In genomic region chr5:149544199-149544472, GRCh38 we compare ENCODE assay signal across 15 cellular contexts. TPM values are rescaled to one million over a fixed set of nuclear protein-coding genes. Genes with fewer than 3 reads are reported as not detected.
A peak's percentile ranks its signal among the peaks of the same experiment; 100 is the strongest.
DNase-seq lines count a peak whose midpoint lies in the region; ATAC-seq and TF ChIP-seq lines count a peak whose summit lies in the region.
"Had no signal": no experiment of that assay in that cellular context is flagged by ENCODE, and none has a peak within 500 bp of the region (broad histone marks: within the 10 kb centered on the region; RNA-seq: fewer than 3 reads in every experiment).

No MANE protein-coding gene starts in this region.

- H3K9me3 ChIP-seq in left ventricle myocardium inferior (replicated peaks) = no peaks in the 10 kb centered on the region
- H3K9me3 ChIP-seq in neuronal stem cell (replicated peaks in 1 of 2; ENCODE audit: control insufficient read depth in 2 of 2, insufficient read depth in 1 of 2, low read depth in 1 of 2, low read length in 2 of 2) = peaks cover 0 to 4% of the 10 kb centered on the region in 2 donors

- H3K14ac ChIP-seq in neuronal stem cell (ENCODE audit: low read length) = no peak overlapping the region

- peaks cover 47% of the 10 kb centered on the region for H3K36me3 ChIP-seq in left ventricle myocardium inferior
- H3K36me3 ChIP-seq in neuronal stem cell (replicated peaks in 1 of 2; ENCODE audit: control insufficient read depth in 2 of 2, insufficient read depth in 2 of 2, low read length in 2 of 2) = peaks cover 9 to 96% of the 10 kb centered on the region in 2 donors

- H3K27ac ChIP-seq in left ventricle myocardium inferior (replicated peaks) (peak overlapping the region; percentile 98), dorsolateral prefrontal cortex (peak overlapping the region in 31 of 59 donors; percentile 1 to 66 (median 29)), neuronal stem cell (replicated peaks; ENCODE audit: low read length) (peak overlapping the region; percentile 35)
- H3K27ac ChIP-seq: foreskin keratinocyte had no signal

- no peaks in the 10 kb centered on the region for H3K9me3 Mint-ChIP-seq in effector memory CD8-positive, alpha-beta T cell
- H3K9me3 Mint-ChIP-seq in activated CD8-positive, alpha-beta T cell treated with anti-CD3 and anti-CD28 coated beads for 36 hours = no peaks in the 10 kb centered on the region

- H3K9ac ChIP-seq in neuronal stem cell (ENCODE audit: low read depth, low read length, poor library complexity) = no peak overlapping the region

- CTCF ChIA-PET in activated CD8-positive, alpha-beta T cell treated with anti-CD3 and anti-CD28 coated beads for 36 hours (lab: Charles Lee) = interaction anchor here (1.1 to 2.4 kb wide), 6 partner anchors 10 to 102 kb away, joined by 3 to 9 read pairs (median 4); no protein-coding TSS in a partner anchor

- intact Hi-C loops in left ventricle myocardium inferior (cut with micrococcal nuclease) (no loop called here), left ventricle myocardium superior (cut with micrococcal nuclease) (no loop called here), dorsolateral prefrontal cortex (cut with DNase I) (no loop called here)
- intact Hi-C loops in activated CD8-positive, alpha-beta T cell treated with anti-CD3 and anti-CD28 coated beads for 36 hours (cut with micrococcal nuclease) = no loop called here

- H3K4me2 ChIP-seq in neuronal stem cell (ENCODE audit: insufficient read depth, low read length, poor library complexity, severe bottlenecking) = no peak overlapping the region

- no peak overlapping the region for H3K23ac ChIP-seq in neuronal stem cell (ENCODE audit: low read depth, low read length, poor library complexity)

- peak overlapping the region; percentile 26 for H3K4me3 ChIP-seq in left ventricle myocardium inferior
- peak overlapping the region in 18 of 59 donors; percentile 1 to 44 (median 16) for H3K4me3 ChIP-seq in dorsolateral prefrontal cortex
- H3K4me3 ChIP-seq in neuronal stem cell (ENCODE audit: low read length in 2 of 2) = no peak overlapping the region
- H3K4me3 ChIP-seq: SK-N-MC had no signal

- H4K8ac ChIP-seq in neuronal stem cell (ENCODE audit: low read depth, low read length) = no peak overlapping the region

- H2BK120ac ChIP-seq in neuronal stem cell (ENCODE audit: low read depth, low read length) = no peak overlapping the region

- peaks cover 72% of the 10 kb centered on the region for H3K36me3 Mint-ChIP-seq in effector memory CD8-positive, alpha-beta T cell (ENCODE audit: insufficient read depth)
- peaks cover 71% of the 10 kb centered on the region for H3K36me3 Mint-ChIP-seq in activated CD8-positive, alpha-beta T cell treated with anti-CD3 and anti-CD28 coated beads for 36 hours (ENCODE audit: low read depth)

- no peak overlapping the region for H2BK15ac ChIP-seq in neuronal stem cell (ENCODE audit: low read length)

- H3K4me3 Mint-ChIP-seq in effector memory CD8-positive, alpha-beta T cell = peak overlapping the region in 1 of 2 donors; percentile 60
- H3K4me3 Mint-ChIP-seq in activated CD8-positive, alpha-beta T cell treated with anti-CD3 and anti-CD28 coated beads for 36 hours = no peak overlapping the region

- H2AFZ ChIP-seq in neuronal stem cell (ENCODE audit: low read length) = no peak overlapping the region

- H2AK5ac ChIP-seq in neuronal stem cell (ENCODE audit: low read depth, low read length) = no peak overlapping the region

- no peaks in the 10 kb centered on the region for H3K27me3 ChIP-seq in left ventricle myocardium inferior (ENCODE audit: low read depth)
- no peaks in the 10 kb centered on the region for H3K27me3 ChIP-seq in dorsolateral prefrontal cortex
- no peaks in the 10 kb centered on the region for H3K27me3 ChIP-seq in neuronal stem cell (ENCODE audit: control insufficient read depth in 3 of 3, insufficient read depth in 3 of 3, low read depth in 1 of 3, low read length in 3 of 3)
- H3K27me3 ChIP-seq: foreskin keratinocyte had no signal

- peak overlapping the region in 1 of 2 donors; percentile 68 for H3K27ac Mint-ChIP-seq in effector memory CD8-positive, alpha-beta T cell
- H3K27ac Mint-ChIP-seq in activated CD8-positive, alpha-beta T cell treated with anti-CD3 and anti-CD28 coated beads for 36 hours = no peak overlapping the region

- peaks cover 39 to 62% of the 10 kb centered on the region in 2 donors for H3K4me1 Mint-ChIP-seq in effector memory CD8-positive, alpha-beta T cell (ENCODE audit: low read depth in 2 of 2)
- H3K4me1 Mint-ChIP-seq in activated CD8-positive, alpha-beta T cell treated with anti-CD3 and anti-CD28 coated beads for 36 hours (ENCODE audit: low read depth) = peaks cover 64% of the 10 kb centered on the region

- H3K4ac ChIP-seq in neuronal stem cell (ENCODE audit: low read length) = no peak overlapping the region

- TF ChIP-seq CTCF in left ventricle myocardium inferior (IDR thresholded peaks at IDR 0.05; ENCODE audit: borderline replicate concordance) (no peak), dorsolateral prefrontal cortex (IDR thresholded peaks at IDR 0.05 in 54 of 56, conservative IDR thresholded peaks at IDR 0.05 in 2 of 56; ENCODE audit: low read depth in 1 of 56, partially characterized antibody in 56 of 56) (no peak)
- TF ChIP-seq CTCF in activated CD8-positive, alpha-beta T cell treated with anti-CD3 and anti-CD28 coated beads for 36 hours (IDR thresholded peaks at IDR 0.05) = no peak

- WGBS in neuronal stem cell (ENCODE audit: extremely low coverage in 2 of 2, insufficient read length in 2 of 2, insufficient replicate concordance in 1 of 2), 2 donors = no CpG with 5 or more reads among the region's 3 CpGs

- no peaks in the 10 kb centered on the region for H3K79me1 ChIP-seq in neuronal stem cell (ENCODE audit: low read depth, low read length)

- POLR2A ChIA-PET in activated CD8-positive, alpha-beta T cell treated with anti-CD3 and anti-CD28 coated beads for 36 hours (lab: Charles Lee) = interaction anchor here (0.7 to 2.4 kb wide), 6 partner anchors 8 to 199 kb away, joined by 3 to 8 read pairs (median 6); partner anchors contain the start of gene GRPEL2

- H2BK12ac ChIP-seq in neuronal stem cell (ENCODE audit: low read length) = no peak overlapping the region

- no peak overlapping the region for H3K18ac ChIP-seq in neuronal stem cell (ENCODE audit: low read length)

- H3K4me1 ChIP-seq in left ventricle myocardium inferior (peaks cover 98% of the 10 kb centered on the region), neuronal stem cell (ENCODE audit: control insufficient read depth in 2 of 2, insufficient read depth in 1 of 2, low read depth in 1 of 2, low read length in 2 of 2) (peaks cover 0 to 6% of the 10 kb centered on the region in 2 donors)

- DNase-seq in left ventricle myocardium inferior (no peak), left ventricle myocardium superior (no peak), dorsolateral prefrontal cortex (no peak), neuronal stem cell (ENCODE audit: low spot score) (no peak), SHP77 (lab: John Stamatoyannopoulos, UW) (no peak)
- DNase-seq in effector memory CD8-positive, alpha-beta T cell = no peak
- DNase-seq in activated CD8-positive, alpha-beta T cell treated with anti-CD3 and anti-CD28 coated beads for 36 hours = no peak
- DNase-seq: activated effector memory CD4-positive, alpha-beta T cell treated with Interleukin-2 at 50 U/mL for 16 hours; foreskin keratinocyte; GDM1; kidney glomerular epithelial cell; NCI-H187 treated with DMSO at 0.1 percent for 48 hours; stimulated activated CD4-positive, alpha-beta T cell treated with anti-CD3 and anti-CD28 coated beads, Interleukin-15, amount 100 ng/mL, for 24 hours had no signal

- H4K91ac ChIP-seq in neuronal stem cell (ENCODE audit: low read depth, low read length, poor library complexity) = no peak overlapping the region

- ATAC-seq in left ventricle myocardium superior = no peak
- ATAC-seq in GM18867 (IDR thresholded peaks at IDR 0.05; ENCODE audit: unreplicated experiment) = no peak
- no peak for ATAC-seq in effector memory CD8-positive, alpha-beta T cell (replicated peaks)
- no peak for ATAC-seq in activated CD8-positive, alpha-beta T cell treated with anti-CD3 and anti-CD28 coated beads for 36 hours
- ATAC-seq: foreskin keratinocyte had no signal

- no peak overlapping the region for H2BK5ac ChIP-seq in neuronal stem cell (ENCODE audit: low read length)

- no peaks in the 10 kb centered on the region for H3K27me3 Mint-ChIP-seq in effector memory CD8-positive, alpha-beta T cell
- no peaks in the 10 kb centered on the region for H3K27me3 Mint-ChIP-seq in activated CD8-positive, alpha-beta T cell treated with anti-CD3 and anti-CD28 coated beads for 36 hours

RNA-seq across cellular contexts. Expression of gene CSNK1A1, which starts 7.1 kb away (rescaled TPM):
- total RNA-seq in left ventricle myocardium inferior (180 TPM), left ventricle myocardium superior (214 TPM), dorsolateral prefrontal cortex (100 to 1,000 TPM; 164 to 228 (median 189) TPM)
- 146 TPM for polyA plus RNA-seq in neuronal stem cell (2013, experiment 1 of 2)
- 146 TPM for polyA plus RNA-seq in neuronal stem cell (2013, experiment 2 of 2)
- 100 to 1,000 TPM; 154 to 168 TPM for total RNA-seq in activated CD8-positive, alpha-beta T cell treated with anti-CD3 and anti-CD28 coated beads for 36 hours

RNA-seq across cellular contexts. Expression of gene ARHGEF37, which starts 37.2 kb away (rescaled TPM):
- total RNA-seq in left ventricle myocardium inferior (22.8 TPM), left ventricle myocardium superior (32.8 TPM), dorsolateral prefrontal cortex (10 to 100 TPM; 12.0 to 71.9 (median 27.0) TPM)
- 0.43 TPM for polyA plus RNA-seq in neuronal stem cell (2013, experiment 1 of 2)
- polyA plus RNA-seq in neuronal stem cell (2013, experiment 2 of 2) = 0.51 TPM
- total RNA-seq in activated CD8-positive, alpha-beta T cell treated with anti-CD3 and anti-CD28 coated beads for 36 hours = 1 to 10 TPM; 1.1 TPM

Comparison
In these comparisons a context has a peak if more than half of its experiments do, and no peak if none do; other contexts are left out.
1. H3K27ac ChIP-seq: peak in every context shown above with its lines; median percentile 98 in left ventricle myocardium inferior; 35 in neuronal stem cell; 29 in dorsolateral prefrontal cortex.
2. RNA of gene ARHGEF37, which starts 37.2 kb away (total RNA-seq): 32.8 TPM in left ventricle myocardium superior (single experiment), 12.0 to 71.9 TPM in dorsolateral prefrontal cortex and 22.8 TPM in left ventricle myocardium inferior (single experiment); 1.1 TPM in activated CD8-positive, alpha-beta T cell treated with anti-CD3 and anti-CD28 coated beads for 36 hours; every median in the first group is over 4 times any median in the second.